In genomic region chr6:152969688-152970418, GRCh38 we compare ENCODE assay signal across 16 cellular contexts. TPM values are rescaled to one million over a fixed set of nuclear protein-coding genes. Genes with fewer than 3 reads are reported as not detected.
DNase-seq lines count a peak whose midpoint lies in the region; ATAC-seq, FAIRE-seq and TF ChIP-seq lines count a peak whose summit lies in the region.
"Had no signal": no experiment of that assay in that cellular context is flagged by ENCODE, and none has a peak within 500 bp of the region (broad histone marks: within the 10 kb centered on the region; RNA-seq: fewer than 3 reads in every experiment).

No MANE protein-coding gene starts in this region.

- H3K4me2 ChIP-seq in HepG2 (ENCODE audit: low read depth, low read length) = no peak overlapping the region

- peaks cover 8 to 39% of the 10 kb centered on the region in 2 experiments for H3K36me3 ChIP-seq in HepG2 (replicated peaks in 1 of 2; ENCODE audit: control insufficient read depth in 1 of 2, insufficient read depth in 2 of 2, low read length in 2 of 2)
- H3K36me3 ChIP-seq in right lobe of liver = peaks cover 0 to 26% (median 5%) of the 10 kb centered on the region in 4 donors

- H3K4me1 ChIP-seq in HepG2 (ENCODE audit: insufficient read depth, low read length) = peaks cover 17% of the 10 kb centered on the region
- H3K4me1 ChIP-seq in right lobe of liver = peaks cover 0 to 2% (median 0%) of the 10 kb centered on the region in 4 donors

- H3K9me3 ChIP-seq in HepG2 (ENCODE audit: low read length) (no peaks in the 10 kb centered on the region), right lobe of liver (no peaks in the 10 kb centered on the region)

- intact Hi-C loops in HepG2 (cut with micrococcal nuclease; ENCODE audit: unreplicated experiment) = no loop called here
- intact Hi-C loops in right lobe of liver (cut with DNase I) = no loop called here
- intact Hi-C loops in Right ventricle myocardium inferior (cut with DNase I) = no loop called here

- BruUV-seq in HepG2 (replicated peaks; lab: Mats Ljungman, UMichigan) = no TSS peak

- no peaks in the 10 kb centered on the region for H3K27me3 ChIP-seq in HepG2 (ENCODE audit: control insufficient read depth in 1 of 2, insufficient read depth in 2 of 2, low read length in 2 of 2)
- no peaks in the 10 kb centered on the region for H3K27me3 ChIP-seq in right lobe of liver

- no peak overlapping the region for H2AFZ ChIP-seq in HepG2 (ENCODE audit: low read length)

- FAIRE-seq in HepG2 (lab: Jason Lieb, UNC) = no peak
- FAIRE-seq: D721Med had no signal

- peaks cover 11% of the 10 kb centered on the region for H3K79me2 ChIP-seq in HepG2 (ENCODE audit: insufficient read depth, low read length)

- TF ChIP-seq EP300 in HepG2 (IDR thresholded peaks at IDR 0.05; ENCODE audit: low read depth in 2 of 2, low read length in 2 of 2) = no peak
- no peak for TF ChIP-seq EP300 in HepG2 (CRISPR knock-in tag; IDR thresholded peaks at IDR 0.05; ENCODE audit: borderline replicate concordance)

- H4K20me1 ChIP-seq in HepG2 (ENCODE audit: insufficient read depth, low read length) = peaks cover 6% of the 10 kb centered on the region; the same call in 1 of the 2 replicates

- DNase-seq in DMS 273 (lab: John Stamatoyannopoulos, UW; ENCODE audit: unreplicated experiment) = peak; percentile 13
- no peak for DNase-seq in DMS 273 treated with DMSO at 0.1 percent for 48 hours (lab: John Stamatoyannopoulos, UW)
- no peak for DNase-seq in HepG2 (ENCODE audit: low spot score)
- DNase-seq in right lobe of liver = no peak
- no peak for DNase-seq in Right ventricle myocardium inferior (ENCODE audit: missing footprints)
- no peak for DNase-seq in left lobe of liver (ENCODE audit: low spot score)
- DNase-seq: CD8-positive, alpha-beta T cell; COR-L47; DMS53; GOT3; H9 had no signal

- CTCF ChIA-PET in HepG2 (lab: Yijun Ruan, JAX; ENCODE audit: low intra/inter-chr PET ratio, low total read pairs) = no interaction called here

- in situ Hi-C loops in HepG2 (cut with HindIII; ENCODE audit: extremely low pct_ligation_motif_present, low pct_unique_long_range_greater_than_20kb) = no loop called here

- no peak for TF ChIP-seq CTCF in HepG2 (CRISPR knock-in tag; IDR thresholded peaks at IDR 0.05)
- TF ChIP-seq CTCF in right lobe of liver (IDR thresholded peaks at IDR 0.05) = no peak

- no peak overlapping the region for H3K9ac ChIP-seq in HepG2 (ENCODE audit: insufficient read depth, low read depth, low read length)

- ATAC-seq in HepG2 = peak; percentile 67
- no peak for ATAC-seq in right lobe of liver
- no peak for ATAC-seq in Right ventricle myocardium inferior
- no peak for ATAC-seq in HG03280 (IDR thresholded peaks at IDR 0.05; ENCODE audit: unreplicated experiment)
- ATAC-seq in left lobe of liver = no peak
- ATAC-seq: CD8-positive, alpha-beta T cell had no signal

- POLR2A ChIA-PET in HepG2 (lab: Yijun Ruan, JAX) = interaction anchor here (1.0 kb wide), 1 partner anchor 13 kb away, joined by 4 read pairs; the partner anchor contains the start of gene FBXO5

- 95% methylated on average over 6 of the region's 6 CpGs for WGBS in HepG2 (ENCODE audit: low lambda C conversion rate)
- 96% methylated on average over 5 of the region's 6 CpGs for WGBS in right lobe of liver (ENCODE audit: insufficient coverage, low coverage, low lambda C conversion rate, missing lambda C conversion rate)

- H3K27ac ChIP-seq in HepG2 (ENCODE audit: extremely low read length, insufficient read depth, low read length) (no peak overlapping the region), right lobe of liver (no peak overlapping the region)
- H3K27ac ChIP-seq: 22Rv1, HL-60 had no signal

- H3K4me3 ChIP-seq in HepG2 (replicated peaks in 1 of 3; ENCODE audit: insufficient read depth in 1 of 3, low read depth in 2 of 3, low read length in 3 of 3) = no peak overlapping the region
- H3K4me3 ChIP-seq in right lobe of liver = no peak overlapping the region

- TF ChIP-seq POLR2A in HepG2 (IDR thresholded peaks at IDR 0.05; ENCODE audit: insufficient read depth in 1 of 2, low read depth in 2 of 2, low read length in 2 of 2) = no peak; a peak in 1 of 4 replicates
- no peak for TF ChIP-seq POLR2A in right lobe of liver (IDR thresholded peaks at IDR 0.05)

- TF ChIP-seq RAD21 in HepG2 (CRISPR knock-in tag; IDR thresholded peaks at IDR 0.05) = no peak

TF ChIP-seq in HepG2, 621 proteins besides CTCF, POLR2A, EP300 and RAD21:
- TF ChIP-seq MBD4 (IDR thresholded peaks at IDR 0.05; ENCODE audit: borderline replicate concordance, low read length) (peak; percentile 79; the same call in 1 of the 2 replicates), RBM22 (optimal IDR thresholded peaks at IDR 0.05; ENCODE audit: low read length) (peak; percentile 99), RBFOX2 (IDR thresholded peaks at IDR 0.05; ENCODE audit: low read depth, low read length) (peak; percentile 51; the same call in 1 of the 2 replicates), HMG20B (CRISPR knock-in tag; conservative IDR thresholded peaks at IDR 0.05) (no peak), AGO2 (optimal IDR thresholded peaks at IDR 0.05; ENCODE audit: low read depth, low read length) (peak; percentile 61), POLR2G (IDR thresholded peaks at IDR 0.05; ENCODE audit: low read depth, low read length) (peak; percentile 74)

TF ChIP-seq in PFSK-1, 5 proteins besides CTCF, POLR2A, EP300 and RAD21 (continues in another document):
- peak; percentile 41 for TF ChIP-seq POLR2AphosphoS5 (IDR thresholded peaks at IDR 0.05; ENCODE audit: low read depth, low read length)

RNA-seq across cellular contexts. Expression of gene FBXO5, which starts 13.0 kb away (rescaled TPM):
- total RNA-seq in HepG2 (2016; rRNA removed; fragmentation: Illumina TruSeq; extraction: Trizol) (41.5 and 53.4 TPM in 2 replicates), right lobe of liver (1 to 10 TPM in 5 of 6 experiments, under 1 TPM in 1; 0.97 to 3.0 (median 2.5) TPM), Right ventricle myocardium inferior (2.4 TPM), left lobe of liver (1.4 TPM)
- total RNA-seq in HepG2 (2016; cell fraction: cytosol; rRNA removed; fragmentation: Illumina TruSeq; extraction: Trizol; ENCODE audit: low read depth) = 12.2 and 13.1 TPM in 2 replicates
- 41.0 and 52.6 TPM in 2 replicates for total RNA-seq in HepG2 (2016; cell fraction: insoluble cytoplasmic fraction; rRNA removed; fragmentation: Illumina TruSeq; extraction: Trizol)
- 26.8 and 32.5 TPM in 2 replicates for total RNA-seq in HepG2 (2016; cell fraction: membrane; rRNA removed; fragmentation: Illumina TruSeq; extraction: Trizol)
- total RNA-seq in HepG2 (2016; cell fraction: nucleus; rRNA removed; fragmentation: Illumina TruSeq; extraction: Trizol) = 33.7 and 33.8 TPM in 2 replicates
- polyA plus RNA-seq in HepG2 (2011; rRNA removed) = 9.5 and 15.8 TPM in 2 replicates
- polyA plus RNA-seq in HepG2 (2011; cell fraction: cytosol; rRNA removed) = 7.8 and 8.3 TPM in 2 replicates
- 8.9 and 9.3 TPM in 2 replicates for polyA plus RNA-seq in HepG2 (2011; cell fraction: nucleus; rRNA removed)
- polyA plus RNA-seq in HepG2 (2012) = 9.9 and 16.2 TPM in 2 replicates
- polyA plus RNA-seq in HepG2 (2016; cell fraction: cytosol; fragmentation: Illumina TruSeq; extraction: Trizol; ENCODE audit: low read depth) = 2.0 and 2.6 TPM in 2 replicates
- 50.6 and 54.8 TPM in 2 replicates for polyA plus RNA-seq in HepG2 (2016; cell fraction: insoluble cytoplasmic fraction; fragmentation: Illumina TruSeq; extraction: Trizol; ENCODE audit: low read depth)
- polyA plus RNA-seq in HepG2 (2016; cell fraction: membrane; fragmentation: Illumina TruSeq; extraction: Trizol; ENCODE audit: low read depth) = 6.0 and 7.7 TPM in 2 replicates
- 51.9 and 52.2 TPM in 2 replicates for polyA plus RNA-seq in HepG2 (2016; cell fraction: nucleus; fragmentation: Illumina TruSeq; extraction: Trizol; ENCODE audit: insufficient read depth, low read depth)
- polyA minus RNA-seq in HepG2 (2011; rRNA and poly(A)+ RNA removed; ENCODE audit: low replicate concordance) = 2.0 and 4.4 TPM in 2 replicates
- polyA minus RNA-seq in HepG2 (2011; cell fraction: cytosol; rRNA and poly(A)+ RNA removed) = 7.6 and 9.1 TPM in 2 replicates
- 24.9 and 29.1 TPM in 2 replicates for polyA minus RNA-seq in HepG2 (2011; cell fraction: nucleus; rRNA and poly(A)+ RNA removed)
- 6.0 TPM for polyA plus RNA-seq in PFSK-1 (2012; ENCODE audit: insufficient read length, low read depth)

RNA-seq across cellular contexts. Expression of gene MTRF1L, which starts 32.7 kb away (rescaled TPM):
- total RNA-seq in HepG2 (2016; rRNA removed; fragmentation: Illumina TruSeq; extraction: Trizol) (28.7 and 32.4 TPM in 2 replicates), right lobe of liver (10 to 100 TPM in 3 of 6 experiments, 1 to 10 TPM in 3; 6.1 to 16.8 (median 9.7) TPM), Right ventricle myocardium inferior (30.8 TPM), left lobe of liver (12.3 TPM)
- 25.5 and 28.3 TPM in 2 replicates for total RNA-seq in HepG2 (2016; cell fraction: cytosol; rRNA removed; fragmentation: Illumina TruSeq; extraction: Trizol; ENCODE audit: low read depth)
- total RNA-seq in HepG2 (2016; cell fraction: insoluble cytoplasmic fraction; rRNA removed; fragmentation: Illumina TruSeq; extraction: Trizol) = 29.1 and 32.6 TPM in 2 replicates
- total RNA-seq in HepG2 (2016; cell fraction: membrane; rRNA removed; fragmentation: Illumina TruSeq; extraction: Trizol) = 49.7 and 58.0 TPM in 2 replicates
- total RNA-seq in HepG2 (2016; cell fraction: nucleus; rRNA removed; fragmentation: Illumina TruSeq; extraction: Trizol) = 25.8 and 29.5 TPM in 2 replicates
- polyA plus RNA-seq in HepG2 (2011; rRNA removed) = 15.5 and 17.6 TPM in 2 replicates
- polyA plus RNA-seq in HepG2 (2011; cell fraction: cytosol; rRNA removed) = 6.5 and 9.8 TPM in 2 replicates
- polyA plus RNA-seq in HepG2 (2011; cell fraction: nucleus; rRNA removed) = 10.9 and 13.2 TPM in 2 replicates
- 17.1 and 18.1 TPM in 2 replicates for polyA plus RNA-seq in HepG2 (2012)
- 40.7 and 44.7 TPM in 2 replicates for polyA plus RNA-seq in HepG2 (2016; cell fraction: cytosol; fragmentation: Illumina TruSeq; extraction: Trizol; ENCODE audit: low read depth)
- 34.0 and 37.3 TPM in 2 replicates for polyA plus RNA-seq in HepG2 (2016; cell fraction: insoluble cytoplasmic fraction; fragmentation: Illumina TruSeq; extraction: Trizol; ENCODE audit: low read depth)
- polyA plus RNA-seq in HepG2 (2016; cell fraction: membrane; fragmentation: Illumina TruSeq; extraction: Trizol; ENCODE audit: low read depth) = 52.3 and 64.3 TPM in 2 replicates
- polyA plus RNA-seq in HepG2 (2016; cell fraction: nucleus; fragmentation: Illumina TruSeq; extraction: Trizol; ENCODE audit: insufficient read depth, low read depth) = 26.9 and 27.4 TPM in 2 replicates
- polyA minus RNA-seq in HepG2 (2011; rRNA and poly(A)+ RNA removed; ENCODE audit: low replicate concordance) = 7.1 and 8.9 TPM in 2 replicates
- 9.5 and 9.7 TPM in 2 replicates for polyA minus RNA-seq in HepG2 (2011; cell fraction: cytosol; rRNA and poly(A)+ RNA removed)
- polyA minus RNA-seq in HepG2 (2011; cell fraction: nucleus; rRNA and poly(A)+ RNA removed) = 72.9 and 92.7 TPM in 2 replicates
- 11.5 TPM for polyA plus RNA-seq in PFSK-1 (2012; ENCODE audit: insufficient read length, low read depth)
